1 cellular context compared by ENCODE assay signal in genomic region chr11:72833083-72833733, GRCh38.
TF ChIP-seq lines count a peak whose summit lies in the region.

No MANE protein-coding gene starts in this region.

TF ChIP-seq in SK-N-SH, 30 proteins besides CTCF, POLR2A, EP300 and RAD21:
- TF ChIP-seq, protein P1, sequence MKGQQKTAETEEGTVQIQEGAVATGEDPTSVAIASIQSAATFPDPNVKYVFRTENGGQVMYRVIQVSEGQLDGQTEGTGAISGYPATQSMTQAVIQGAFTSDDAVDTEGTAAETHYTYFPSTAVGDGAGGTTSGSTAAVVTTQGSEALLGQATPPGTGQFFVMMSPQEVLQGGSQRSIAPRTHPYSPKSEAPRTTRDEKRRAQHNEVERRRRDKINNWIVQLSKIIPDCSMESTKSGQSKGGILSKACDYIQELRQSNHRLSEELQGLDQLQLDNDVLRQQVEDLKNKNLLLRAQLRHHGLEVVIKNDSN (IDR thresholded peaks at IDR 0.05; ENCODE audit: borderline replicate concordance, low read depth) = no peak
- no peak for TF ChIP-seq REST (IDR thresholded peaks at IDR 0.05; ENCODE audit: low read depth, low read length)
- TF ChIP-seq GATA2 (CRISPR knock-in tag; IDR thresholded peaks at IDR 0.05) = no peak
- no peak for TF ChIP-seq TAF1 (IDR thresholded peaks at IDR 0.05; ENCODE audit: borderline replicate concordance, low read depth, low read length)
- TF ChIP-seq RCOR1 (IDR thresholded peaks at IDR 0.05; ENCODE audit: low read length) = no peak
- TF ChIP-seq, protein P2, sequence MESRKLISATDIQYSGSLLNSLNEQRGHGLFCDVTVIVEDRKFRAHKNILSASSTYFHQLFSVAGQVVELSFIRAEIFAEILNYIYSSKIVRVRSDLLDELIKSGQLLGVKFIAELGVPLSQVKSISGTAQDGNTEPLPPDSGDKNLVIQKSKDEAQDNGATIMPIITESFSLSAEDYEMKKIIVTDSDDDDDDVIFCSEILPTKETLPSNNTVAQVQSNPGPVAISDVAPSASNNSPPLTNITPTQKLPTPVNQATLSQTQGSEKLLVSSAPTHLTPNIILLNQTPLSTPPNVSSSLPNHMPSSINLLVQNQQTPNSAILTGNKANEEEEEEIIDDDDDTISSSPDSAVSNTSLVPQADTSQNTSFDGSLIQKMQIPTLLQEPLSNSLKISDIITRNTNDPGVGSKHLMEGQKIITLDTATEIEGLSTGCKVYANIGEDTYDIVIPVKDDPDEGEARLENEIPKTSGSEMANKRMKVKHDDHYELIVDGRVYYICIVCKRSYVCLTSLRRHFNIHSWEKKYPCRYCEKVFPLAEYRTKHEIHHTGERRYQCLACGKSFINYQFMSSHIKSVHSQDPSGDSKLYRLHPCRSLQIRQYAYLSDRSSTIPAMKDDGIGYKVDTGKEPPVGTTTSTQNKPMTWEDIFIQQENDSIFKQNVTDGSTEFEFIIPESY (IDR thresholded peaks at IDR 0.05; ENCODE audit: borderline replicate concordance, low read depth) = no peak
- TF ChIP-seq TCF12 (IDR thresholded peaks at IDR 0.05) = no peak
- no peak for TF ChIP-seq GABPA (IDR thresholded peaks at IDR 0.05; ENCODE audit: low read depth)
- no peak for TF ChIP-seq MXI1 (IDR thresholded peaks at IDR 0.05; ENCODE audit: low read depth, low read length)
- no peak for TF ChIP-seq SIN3A (IDR thresholded peaks at IDR 0.05; ENCODE audit: borderline replicate concordance, low read depth, low read length)
- TF ChIP-seq RXRA (IDR thresholded peaks at IDR 0.05; ENCODE audit: borderline replicate concordance, low read depth) = no peak
- no peak for TF ChIP-seq TEAD4 (IDR thresholded peaks at IDR 0.05; ENCODE audit: borderline replicate concordance, insufficient read depth)
- no peak for TF ChIP-seq POLR2AphosphoS5 (IDR thresholded peaks at IDR 0.05; ENCODE audit: low read depth, low read length)
- TF ChIP-seq SMC3 (IDR thresholded peaks at IDR 0.05; ENCODE audit: low read depth, low read length) = no peak
- no peak for TF ChIP-seq ELF1 (IDR thresholded peaks at IDR 0.05)
- no peak for TF ChIP-seq MEF2A (IDR thresholded peaks at IDR 0.05; ENCODE audit: borderline replicate concordance, low read depth)
